Comparison of ENCODE assay signal across 14 cellular contexts in genomic region chr10:29642996-29643395, GRCh38. TPM values are rescaled to one million over a fixed set of nuclear protein-coding genes. Genes with fewer than 3 reads are reported as not detected.
DNase-seq lines count a peak whose midpoint lies in the region; ATAC-seq and TF ChIP-seq lines count a peak whose summit lies in the region.
"Had no signal": no experiment of that assay in that cellular context is flagged by ENCODE, and none has a peak within 500 bp of the region (broad histone marks: within the 10 kb centered on the region; RNA-seq: fewer than 3 reads in every experiment).

No MANE protein-coding gene starts in this region.

- no peaks in the 10 kb centered on the region for H3K27me3 ChIP-seq in sigmoid colon
- H3K27me3 ChIP-seq: SJSA1 had no signal

- peaks cover 0 to 82% (median 71%) of the 10 kb centered on the region in 4 donors for H3K4me1 ChIP-seq in sigmoid colon

- H3K4me3 Mint-ChIP-seq in chondrocyte (ENCODE audit: unreplicated experiment), result no peak overlapping the region
- H3K4me3 Mint-ChIP-seq in activated naive CD4-positive, alpha-beta T cell treated with anti-CD3 and anti-CD28 coated beads for 36 hours, result no peak overlapping the region

- H3K36me3 Mint-ChIP-seq in chondrocyte (ENCODE audit: low read depth), result peaks cover 3% of the 10 kb centered on the region
- H3K36me3 Mint-ChIP-seq in activated naive CD4-positive, alpha-beta T cell treated with anti-CD3 and anti-CD28 coated beads for 36 hours (ENCODE audit: low read depth), result peaks cover 7% of the 10 kb centered on the region

- CTCF ChIA-PET in activated naive CD4-positive, alpha-beta T cell treated with anti-CD3 and anti-CD28 coated beads for 36 hours (lab: Charles Lee), result interaction anchor here (0.6 to 1.0 kb wide), 2 partner anchors 17 to 22 kb away, joined by 3 to 5 read pairs; no protein-coding TSS in a partner anchor

- TF ChIP-seq EP300 in sigmoid colon (IDR thresholded peaks at IDR 0.05), result peak in 1 of 4 donors; percentile 76

- H3K4me1 Mint-ChIP-seq in chondrocyte (ENCODE audit: low read depth), result peaks cover 58% of the 10 kb centered on the region
- peaks cover 20% of the 10 kb centered on the region for H3K4me1 Mint-ChIP-seq in activated naive CD4-positive, alpha-beta T cell treated with anti-CD3 and anti-CD28 coated beads for 36 hours (ENCODE audit: low read depth)

- peak overlapping the region; percentile 88 for H3K27ac Mint-ChIP-seq in chondrocyte (ENCODE audit: unreplicated experiment)
- no peak overlapping the region for H3K27ac Mint-ChIP-seq in activated naive CD4-positive, alpha-beta T cell treated with anti-CD3 and anti-CD28 coated beads for 36 hours

- H3K4me3 ChIP-seq in AG10803 (ENCODE audit: low read length) (no peak overlapping the region), sigmoid colon (no peak overlapping the region)
- H3K4me3 ChIP-seq: SJSA1 had no signal

- DNase-seq in AG10803 (ENCODE audit: low read depth) (peak; percentile 49), chondrocyte (ENCODE audit: low spot score) (no peak), hepatic stellate cell (ENCODE audit: low spot score) (peak; percentile 36), sigmoid colon (peak; percentile 83), substantia nigra (lab: John Stamatoyannopoulos, UW) (no peak)
- no peak for DNase-seq in activated naive CD4-positive, alpha-beta T cell treated with anti-CD3 and anti-CD28 coated beads for 36 hours
- DNase-seq: ACHN; activated T-cell treated with anti-CD3 and anti-CD28 coated beads, Interleukin-2, amount 50 U/mL, for 1 hour; HCEC 1CT; head of caudate nucleus; NCI-H748 treated with DMSO at 0.1 percent for 48 hours had no signal

- intact Hi-C loops in sigmoid colon (cut with DNase I), result loop anchor here (2.0 kb wide), 1 partner anchor 24 kb away; no protein-coding TSS in a partner anchor
- intact Hi-C loops in activated naive CD4-positive, alpha-beta T cell treated with anti-CD3 and anti-CD28 coated beads for 36 hours (cut with micrococcal nuclease), result no loop called here

- peaks cover 0 to 14% (median 2%) of the 10 kb centered on the region in 4 donors for H3K36me3 ChIP-seq in sigmoid colon
- H3K36me3 ChIP-seq: SJSA1 had no signal

- TF ChIP-seq CTCF in AG10803 (conservative IDR thresholded peaks at IDR 0.05; ENCODE audit: low read length) (no peak), chondrocyte (IDR thresholded peaks at IDR 0.05) (no peak), sigmoid colon (IDR thresholded peaks at IDR 0.05) (no peak)

- H3K9me3 ChIP-seq in sigmoid colon, result no peaks in the 10 kb centered on the region
- H3K9me3 ChIP-seq: SJSA1 had no signal

- H3K27ac ChIP-seq in sigmoid colon (peak overlapping the region; percentile 78 to 90 (median 85)), substantia nigra (ENCODE audit: low read depth, low read length, poor library complexity, severe bottlenecking) (no peak overlapping the region)
- H3K27ac ChIP-seq: SJSA1 had no signal

- ATAC-seq in GM18498 (IDR thresholded peaks at IDR 0.05; ENCODE audit: unreplicated experiment) (no peak), GM18511 (IDR thresholded peaks at IDR 0.05; ENCODE audit: unreplicated experiment) (no peak)

- no peak for TF ChIP-seq POLR2A in sigmoid colon (IDR thresholded peaks at IDR 0.05)

- H3K9me3 Mint-ChIP-seq in chondrocyte (ENCODE audit: low read depth), result no peaks in the 10 kb centered on the region
- H3K9me3 Mint-ChIP-seq in activated naive CD4-positive, alpha-beta T cell treated with anti-CD3 and anti-CD28 coated beads for 36 hours, result no peaks in the 10 kb centered on the region

- no peaks in the 10 kb centered on the region for H3K27me3 Mint-ChIP-seq in chondrocyte (ENCODE audit: low read depth)
- peaks cover 2% of the 10 kb centered on the region for H3K27me3 Mint-ChIP-seq in activated naive CD4-positive, alpha-beta T cell treated with anti-CD3 and anti-CD28 coated beads for 36 hours (ENCODE audit: low read depth)

RNA-seq across cellular contexts. Expression of gene SVIL, which starts 8.2 kb away (rescaled TPM):
- total RNA-seq in chondrocyte (112 to 136 TPM (median 118 TPM) in 3 replicates), sigmoid colon (1,000 to 10,000 TPM in 1 of 4 donors, 100 to 1,000 TPM in 3; 637 to 1,443 (median 763) TPM)
- 10 to 100 TPM in 2 of 3 donors, 1 to 10 TPM in 1; 8.3 to 42.5 (median 10.8) TPM for polyA plus RNA-seq in sigmoid colon
- total RNA-seq in activated naive CD4-positive, alpha-beta T cell treated with anti-CD3 and anti-CD28 coated beads for 36 hours, result 1 to 10 TPM; 7.0 to 8.3 TPM

Comparison
In these comparisons a context has a peak if more than half of its experiments do, and no peak if none do; other contexts are left out.
1. DNase-seq: peak in AG10803 (single experiment), hepatic stellate cell (single experiment) and sigmoid colon (single experiment); none in chondrocyte (single experiment), activated naive CD4-positive, alpha-beta T cell treated with anti-CD3 and anti-CD28 coated beads for 36 hours (single experiment) and substantia nigra (0 of 49).
2. RNA of gene SVIL, which starts 8.2 kb away (total RNA-seq): 637 to 1,443 TPM in sigmoid colon and 112 to 136 TPM in chondrocyte; 7.0 to 8.3 TPM in activated naive CD4-positive, alpha-beta T cell treated with anti-CD3 and anti-CD28 coated beads for 36 hours; every median in the first group is over 10 times any median in the second.